9 cellular contexts compared by ENCODE assay signal in genomic region chr3:63933459-63933858, GRCh38. TPM values are rescaled to one million over a fixed set of nuclear protein-coding genes. Genes with fewer than 3 reads are reported as not detected.
DNase-seq lines count a peak whose midpoint lies in the region; ATAC-seq and TF ChIP-seq lines count a peak whose summit lies in the region.
"Had no signal": no experiment of that assay in that cellular context is flagged by ENCODE, and none has a peak within 500 bp of the region (broad histone marks: within the 10 kb centered on the region; RNA-seq: fewer than 3 reads in every experiment).

No MANE protein-coding gene starts in this region.

- peaks cover 41% of the 10 kb centered on the region for H3K36me3 Mint-ChIP-seq in activated T-helper 2 cell treated with anti-CD3 and anti-CD28 coated beads, Interferon-gamma antibody, Interleukin-2, Interleukin-4, amounts not matched to agents 10 μg/mL and 5 μg/mL and 100 μg/mL, durations not matched to agents 14 hours and 24 hours and 36 hours (ENCODE audit: low read depth)

- H3K27me3 Mint-ChIP-seq in activated T-helper 2 cell treated with anti-CD3 and anti-CD28 coated beads, Interferon-gamma antibody, Interleukin-2, Interleukin-4, amounts not matched to agents 10 μg/mL and 5 μg/mL and 100 μg/mL, durations not matched to agents 14 hours and 24 hours and 36 hours (ENCODE audit: low read depth): no peaks in the 10 kb centered on the region

- DNase-seq in activated T-helper 2 cell treated with anti-CD3 and anti-CD28 coated beads, Interferon-gamma antibody, Interleukin-2, Interleukin-4, amounts not matched to agents 10 μg/mL and 5 μg/mL and 100 μg/mL, durations not matched to agents 14 hours and 24 hours and 36 hours (ENCODE audit: low spot score): no peak
- DNase-seq in LoVo (ENCODE audit: low spot score) (no peak), BE2C (no peak), mesenteric fat pad (ENCODE audit: low spot score) (no peak)
- no peak for DNase-seq in effector CD8-positive, alpha-beta T cell (lab: John Stamatoyannopoulos, UW)

- H3K4me3 ChIP-seq in DOHH2 (ENCODE audit: low read length): peak overlapping the region; percentile 5; the same call in 1 of the 2 replicates
- H3K4me3 ChIP-seq in BE2C (ENCODE audit: low read depth, low read length): no peak overlapping the region

- H3K79me2 ChIP-seq in DOHH2 (ENCODE audit: control insufficient read depth, low read length): peaks cover 98% of the 10 kb centered on the region

- TF ChIP-seq CTCF in DOHH2 (IDR thresholded peaks at IDR 0.05; ENCODE audit: low read depth, low read length, poor library complexity, severe bottlenecking) (no peak), BE2C (IDR thresholded peaks at IDR 0.05; ENCODE audit: low read depth, low read length) (no peak)

- H3K4me3 Mint-ChIP-seq in activated T-helper 2 cell treated with anti-CD3 and anti-CD28 coated beads, Interferon-gamma antibody, Interleukin-2, Interleukin-4, amounts not matched to agents 10 μg/mL and 5 μg/mL and 100 μg/mL, durations not matched to agents 14 hours and 24 hours and 36 hours (ENCODE audit: low read depth): peak overlapping the region; percentile 23

- H3K27ac ChIP-seq in DOHH2 (ENCODE audit: low read depth, low read length): peak overlapping the region; percentile 63

- peaks cover 6% of the 10 kb centered on the region; the same call in 1 of the 2 replicates for H3F3A ChIP-seq in DOHH2 (ENCODE audit: control insufficient read depth, insufficient read depth)

- ATAC-seq in GM21367 (IDR thresholded peaks at IDR 0.05; ENCODE audit: unreplicated experiment) (peak; percentile 67), HG03439 (IDR thresholded peaks at IDR 0.05; ENCODE audit: unreplicated experiment) (peak; percentile 45)

- H3K4me1 Mint-ChIP-seq in activated T-helper 2 cell treated with anti-CD3 and anti-CD28 coated beads, Interferon-gamma antibody, Interleukin-2, Interleukin-4, amounts not matched to agents 10 μg/mL and 5 μg/mL and 100 μg/mL, durations not matched to agents 14 hours and 24 hours and 36 hours (ENCODE audit: low read depth): peaks cover 47% of the 10 kb centered on the region

- peaks cover 52% of the 10 kb centered on the region for H3K36me3 ChIP-seq in DOHH2 (ENCODE audit: control insufficient read depth, low read length)
- no peaks in the 10 kb centered on the region; the same call in 1 of the 2 replicates for H3K36me3 ChIP-seq in BE2C

- no peaks in the 10 kb centered on the region for H3K9me3 Mint-ChIP-seq in activated T-helper 2 cell treated with anti-CD3 and anti-CD28 coated beads, Interferon-gamma antibody, Interleukin-2, Interleukin-4, amounts not matched to agents 10 μg/mL and 5 μg/mL and 100 μg/mL, durations not matched to agents 14 hours and 24 hours and 36 hours

- H3K9me2 ChIP-seq in DOHH2 (replicated peaks; ENCODE audit: control insufficient read depth, low read length): no peaks in the 10 kb centered on the region

- H3K4me1 ChIP-seq in DOHH2 (ENCODE audit: control insufficient read depth, low read length): peaks cover 38% of the 10 kb centered on the region
- peaks cover 4% of the 10 kb centered on the region for H3K4me1 ChIP-seq in BE2C

- H3K27ac Mint-ChIP-seq in activated T-helper 2 cell treated with anti-CD3 and anti-CD28 coated beads, Interferon-gamma antibody, Interleukin-2, Interleukin-4, amounts not matched to agents 10 μg/mL and 5 μg/mL and 100 μg/mL, durations not matched to agents 14 hours and 24 hours and 36 hours: peak overlapping the region; percentile 71

- H3K27me3 ChIP-seq in DOHH2 (ENCODE audit: control insufficient read depth, low read length) (no peaks in the 10 kb centered on the region), BE2C (no peaks in the 10 kb centered on the region)

- H3K4me2 ChIP-seq in DOHH2 (ENCODE audit: low read length): peak overlapping the region; percentile 53

- H3K9me3 ChIP-seq in DOHH2 (ENCODE audit: control insufficient read depth, insufficient read depth, low read length): no peaks in the 10 kb centered on the region
- no peaks in the 10 kb centered on the region for H3K9me3 ChIP-seq in BE2C

- intact Hi-C loops in activated T-helper 2 cell treated with anti-CD3 and anti-CD28 coated beads, Interferon-gamma antibody, Interleukin-2, Interleukin-4, amounts not matched to agents 10 μg/mL and 5 μg/mL and 100 μg/mL, durations not matched to agents 14 hours and 24 hours and 36 hours (cut with micrococcal nuclease): no loop called here

- H4K20me1 ChIP-seq in DOHH2 (ENCODE audit: control insufficient read depth, insufficient read depth, low read depth, low read length): peaks cover 23% of the 10 kb centered on the region; the same call in 1 of the 2 replicates

RNA-seq across cellular contexts. Expression of gene SCAANT1, which starts 21.3 kb away (rescaled TPM):
- 1.8 TPM in 1 of 2 replicates, not detected in the other for total RNA-seq in activated T-helper 2 cell treated with anti-CD3 and anti-CD28 coated beads, Interferon-gamma antibody, Interleukin-2, Interleukin-4, amounts not matched to agents 10 μg/mL and 5 μg/mL and 100 μg/mL, durations not matched to agents 14 hours and 24 hours and 36 hours
- not detected for polyA plus RNA-seq in BE2C (2012; ENCODE audit: insufficient read depth, insufficient read length, low read depth)
- total RNA-seq in mesenteric fat pad: not detected
- total RNA-seq: temporal lobe had no signal
